ENCODE assay signal across 36 cellular contexts in genomic region chr17:44281570-44281969, GRCh38. TPM values are rescaled to one million over a fixed set of nuclear protein-coding genes. Genes with fewer than 3 reads are reported as not detected.
"Had no signal": no experiment of that assay in that cellular context is flagged by ENCODE, and none has a peak within 500 bp of the region (broad histone marks: within the 10 kb centered on the region; RNA-seq: fewer than 3 reads in every experiment).

No MANE protein-coding gene starts in this region.

- DNase-seq: activated CD4-positive, alpha-beta memory T cell treated with anti-CD3 and anti-CD28 coated beads for 36 hours; activated CD4-positive, alpha-beta T cell treated with anti-CD3 and anti-CD28 coated beads for 1 hour; activated CD4-positive, alpha-beta T cell treated with anti-CD3 and anti-CD28 coated beads for 4 hours; activated CD8-positive, alpha-beta memory T cell treated with anti-CD3 and anti-CD28 coated beads, Interleukin-2, amount 10 ng/mL, durations not matched to agents 7 days and 5 days; activated CD8-positive, alpha-beta memory T cell treated with anti-CD3 and anti-CD28 coated beads, Interleukin-2, amount 50 U/mL, for 4 hours; activated CD8-positive, alpha-beta T cell treated with anti-CD3 and anti-CD28 coated beads, Interleukin-2, amount 10 ng/mL, durations not matched to agents 7 days and 5 days; activated gamma-delta T cell; activated naive CD4-positive, alpha-beta T cell; activated naive CD4-positive, alpha-beta T cell treated with anti-CD3 and anti-CD28 coated beads, Interleukin-2, amount 10 ng/mL, durations not matched to agents 7 days and 5 days; activated naive CD8-positive, alpha-beta T cell treated with anti-CD3 and anti-CD28 coated beads, Interleukin-2, amount 10 ng/mL, durations not matched to agents 7 days and 5 days; activated T-cell treated with anti-CD3 and anti-CD28 coated beads, Interleukin-2, amount 50 U/mL, for 1 hour; activated T-cell treated with anti-CD3 and anti-CD28 coated beads, Interleukin-2, amount 50 U/mL, for 48 hours; anterior cingulate cortex; body of pancreas; caudate nucleus; cortex of kidney; dermis blood vessel endothelial cell; effector CD4-positive, alpha-beta T cell; effector memory CD8-positive, alpha-beta T cell; esophagus squamous epithelium; foreskin melanocyte; heart right ventricle; T-helper 1 cell; T-helper 17 cell; T1000 had no signal

- H3K9me3 Mint-ChIP-seq: activated CD4-positive, alpha-beta memory T cell treated with anti-CD3 and anti-CD28 coated beads for 36 hours; activated naive CD4-positive, alpha-beta T cell treated with anti-CD3 and anti-CD28 coated beads, Interleukin-2, amount 10 ng/mL, durations not matched to agents 7 days and 5 days; activated naive CD4-positive, alpha-beta T cell treated with anti-CD3 and anti-CD28 coated beads, Interleukin-2, amount 50 U/mL, for 72 hours; activated naive CD8-positive, alpha-beta T cell treated with anti-CD3 and anti-CD28 coated beads, Interleukin-2, amount 10 ng/mL, durations not matched to agents 7 days and 5 days; activated T-helper 1 cell treated with anti-CD3 and anti-CD28 coated beads, Interleukin-12 subunit alpha, Interleukin-12 subunit beta, Interleukin-2, Interleukin-4 antibody, amounts not matched to agents 30 ng/mL and 10 ng/mL and 1 ng/mL, durations not matched to agents 14 hours and 24 hours and 36 hours; activated T-helper 2 cell treated with anti-CD3 and anti-CD28 coated beads, Interferon-gamma antibody, Interleukin-2, Interleukin-4, amounts not matched to agents 10 μg/mL and 5 μg/mL and 100 μg/mL, durations not matched to agents 14 hours and 24 hours and 36 hours; effector memory CD8-positive, alpha-beta T cell; T-helper 2 cell treated with Interferon-gamma antibody and Interleukin-4, amounts not matched to agents 5 μg/mL and 100 μg/mL, for 36 hours; WTC11 had no signal

- H3K4me3 Mint-ChIP-seq: activated CD4-positive, alpha-beta memory T cell treated with anti-CD3 and anti-CD28 coated beads for 36 hours; activated CD8-positive, alpha-beta memory T cell treated with anti-CD3 and anti-CD28 coated beads, Interleukin-2, amount 10 ng/mL, durations not matched to agents 7 days and 5 days; activated CD8-positive, alpha-beta T cell treated with anti-CD3 and anti-CD28 coated beads, Interleukin-2, amount 10 ng/mL, durations not matched to agents 7 days and 5 days; activated naive CD4-positive, alpha-beta T cell treated with anti-CD3 and anti-CD28 coated beads, Interleukin-2, amount 10 ng/mL, durations not matched to agents 7 days and 5 days; activated naive CD8-positive, alpha-beta T cell treated with anti-CD3 and anti-CD28 coated beads, Interleukin-2, amount 10 ng/mL, durations not matched to agents 7 days and 5 days; activated T-helper 1 cell treated with anti-CD3 and anti-CD28 coated beads, Interleukin-12 subunit alpha, Interleukin-12 subunit beta, Interleukin-2, Interleukin-4 antibody, amounts not matched to agents 30 ng/mL and 10 ng/mL and 1 ng/mL, durations not matched to agents 14 hours and 24 hours and 36 hours; effector memory CD8-positive, alpha-beta T cell; T-helper 17 cell; T-helper 2 cell treated with Interferon-gamma antibody and Interleukin-4, amounts not matched to agents 5 μg/mL and 100 μg/mL, for 36 hours; WTC11 had no signal

- H3K36me3 Mint-ChIP-seq: activated CD4-positive, alpha-beta memory T cell treated with anti-CD3 and anti-CD28 coated beads for 36 hours; activated CD8-positive, alpha-beta memory T cell treated with anti-CD3 and anti-CD28 coated beads, Interleukin-2, amount 10 ng/mL, durations not matched to agents 7 days and 5 days; activated naive CD4-positive, alpha-beta T cell treated with anti-CD3 and anti-CD28 coated beads, Interleukin-2, amount 10 ng/mL, durations not matched to agents 7 days and 5 days; activated naive CD4-positive, alpha-beta T cell treated with anti-CD3 and anti-CD28 coated beads, Interleukin-2, amount 50 U/mL, for 72 hours; activated naive CD8-positive, alpha-beta T cell treated with anti-CD3 and anti-CD28 coated beads, Interleukin-2, amount 10 ng/mL, durations not matched to agents 7 days and 5 days; WTC11 had no signal

- H3K27ac Mint-ChIP-seq: activated CD4-positive, alpha-beta memory T cell treated with anti-CD3 and anti-CD28 coated beads for 36 hours; activated CD8-positive, alpha-beta memory T cell treated with anti-CD3 and anti-CD28 coated beads, Interleukin-2, amount 10 ng/mL, durations not matched to agents 7 days and 5 days; activated CD8-positive, alpha-beta T cell treated with anti-CD3 and anti-CD28 coated beads, Interleukin-2, amount 10 ng/mL, durations not matched to agents 7 days and 5 days; activated naive CD4-positive, alpha-beta T cell treated with anti-CD3 and anti-CD28 coated beads, Interleukin-2, amount 10 ng/mL, durations not matched to agents 7 days and 5 days; activated naive CD4-positive, alpha-beta T cell treated with anti-CD3 and anti-CD28 coated beads, Interleukin-2, amount 50 U/mL, for 72 hours; activated naive CD8-positive, alpha-beta T cell treated with anti-CD3 and anti-CD28 coated beads, Interleukin-2, amount 10 ng/mL, durations not matched to agents 7 days and 5 days; activated T-helper 1 cell treated with anti-CD3 and anti-CD28 coated beads, Interleukin-12 subunit alpha, Interleukin-12 subunit beta, Interleukin-2, Interleukin-4 antibody, amounts not matched to agents 30 ng/mL and 10 ng/mL and 1 ng/mL, durations not matched to agents 14 hours and 24 hours and 36 hours; activated T-helper 2 cell treated with anti-CD3 and anti-CD28 coated beads, Interferon-gamma antibody, Interleukin-2, Interleukin-4, amounts not matched to agents 10 μg/mL and 5 μg/mL and 100 μg/mL, durations not matched to agents 14 hours and 24 hours and 36 hours; T-helper 17 cell; T-helper 2 cell treated with Interferon-gamma antibody and Interleukin-4, amounts not matched to agents 5 μg/mL and 100 μg/mL, for 36 hours; WTC11 had no signal

- H3K27me3 Mint-ChIP-seq: activated naive CD8-positive, alpha-beta T cell treated with anti-CD3 and anti-CD28 coated beads, Interleukin-2, amount 10 ng/mL, durations not matched to agents 7 days and 5 days had no signal

- ATAC-seq: activated CD8-positive, alpha-beta memory T cell treated with anti-CD3 and anti-CD28 coated beads, Interleukin-2, amount 10 ng/mL, durations not matched to agents 7 days and 5 days; activated CD8-positive, alpha-beta T cell treated with anti-CD3 and anti-CD28 coated beads, Interleukin-2, amount 10 ng/mL, durations not matched to agents 7 days and 5 days; activated naive CD4-positive, alpha-beta T cell treated with anti-CD3 and anti-CD28 coated beads, Interleukin-2, amount 50 U/mL, for 72 hours; body of pancreas; effector memory CD8-positive, alpha-beta T cell; gastroesophageal sphincter; heart right ventricle; T-helper 17 cell; WTC11 had no signal

RNA-seq across cellular contexts. Expression of gene SLC4A1, which starts 13.6 kb away (rescaled TPM):
- total RNA-seq: activated CD4-positive, alpha-beta memory T cell treated with anti-CD3 and anti-CD28 coated beads for 36 hours; activated CD8-positive, alpha-beta memory T cell treated with anti-CD3 and anti-CD28 coated beads for 36 hours; activated CD8-positive, alpha-beta memory T cell treated with anti-CD3 and anti-CD28 coated beads, Interleukin-2, amount 10 ng/mL, durations not matched to agents 7 days and 5 days; activated CD8-positive, alpha-beta T cell treated with anti-CD3 and anti-CD28 coated beads, Interleukin-2, amount 10 ng/mL, durations not matched to agents 7 days and 5 days; activated naive CD4-positive, alpha-beta T cell treated with anti-CD3 and anti-CD28 coated beads, Interleukin-2, amount 50 U/mL, for 72 hours; activated naive CD8-positive, alpha-beta T cell treated with anti-CD3 and anti-CD28 coated beads, Interleukin-2, amount 10 ng/mL, durations not matched to agents 7 days and 5 days; activated T-helper 1 cell treated with anti-CD3 and anti-CD28 coated beads, Interleukin-12 subunit alpha, Interleukin-12 subunit beta, Interleukin-2, Interleukin-4 antibody, amounts not matched to agents 30 ng/mL and 10 ng/mL and 1 ng/mL, durations not matched to agents 14 hours and 24 hours and 36 hours; activated T-helper 2 cell treated with anti-CD3 and anti-CD28 coated beads, Interferon-gamma antibody, Interleukin-2, Interleukin-4, amounts not matched to agents 10 μg/mL and 5 μg/mL and 100 μg/mL, durations not matched to agents 14 hours and 24 hours and 36 hours; body of pancreas; chondrocyte; dermis blood vessel endothelial cell; esophagus squamous epithelium; fibroblast of lung; fibroblast of villous mesenchyme; glomerular endothelial cell; T-helper 17 cell; WTC11 had no signal

RNA-seq across cellular contexts. Expression of gene RUNDC3A, which starts 26.8 kb away (rescaled TPM):
- total RNA-seq: activated CD4-positive, alpha-beta memory T cell treated with anti-CD3 and anti-CD28 coated beads for 36 hours; fibroblast of lung had no signal
